In the genomic region with DNA sequence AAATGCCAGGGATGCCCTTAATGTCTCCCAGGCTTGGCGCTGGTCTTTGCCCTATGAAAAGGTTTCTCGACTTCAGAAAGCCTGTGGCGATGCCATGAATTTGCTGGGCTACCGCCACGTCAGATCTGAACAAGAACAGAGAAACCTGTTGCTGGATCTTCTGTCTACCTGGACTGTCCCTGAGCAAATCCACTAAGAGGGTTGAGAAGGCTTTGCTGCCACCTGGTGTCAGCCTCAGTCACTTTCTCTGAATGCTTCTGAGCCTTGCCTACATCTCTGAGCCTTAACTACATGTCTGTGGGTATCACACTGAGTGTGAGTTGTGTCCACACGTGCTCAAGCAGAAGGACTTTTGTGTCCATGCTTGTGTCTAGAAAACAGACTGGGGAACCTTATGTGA, we compare ENCODE assay signal across 8 cellular contexts. TPM values are rescaled to one million over a fixed set of nuclear protein-coding genes. Genes with fewer than 3 reads are reported as not detected.
DNase-seq lines count a peak whose midpoint lies in the region; ATAC-seq and TF ChIP-seq lines count a peak whose summit lies in the region.

No MANE protein-coding gene starts in this region.

- H3K9me3 ChIP-seq in SU-DHL-6 (ENCODE audit: insufficient read depth, low read length) (no peaks in the 10 kb centered on the region), colonic mucosa (no peaks in the 10 kb centered on the region)

- DNase-seq in Jurkat, Clone E6-1 (ENCODE audit: low read depth, low spot score): peak; percentile 33
- DNase-seq in colonic mucosa: peak; percentile 44
- DNase-seq in myocyte (ENCODE audit: low read depth): peak; percentile 45

- no peak overlapping the region for H3K4me2 ChIP-seq in SU-DHL-6 (ENCODE audit: low read depth, low read length, poor library complexity, severe bottlenecking)

- H3K9me2 ChIP-seq in SU-DHL-6 (replicated peaks; ENCODE audit: insufficient read depth, low read length): no peaks in the 10 kb centered on the region

- peak; percentile 71 for TF ChIP-seq CTCF in C4-2B (conservative IDR thresholded peaks at IDR 0.05)
- TF ChIP-seq CTCF in SU-DHL-6 (IDR thresholded peaks at IDR 0.05; ENCODE audit: insufficient read depth, low read length, poor library complexity, severe bottlenecking): peak; percentile 32
- TF ChIP-seq CTCF in colonic mucosa (IDR thresholded peaks at IDR 0.05): peak; percentile 53

- intact Hi-C loops in colonic mucosa (cut with DNase I): no loop called here

- H3K9ac ChIP-seq in SU-DHL-6 (ENCODE audit: low read length) (no peak overlapping the region), colonic mucosa (ENCODE audit: low read depth in 2 of 2, low read length in 2 of 2) (no peak overlapping the region)

- H4K20me1 ChIP-seq in SU-DHL-6 (ENCODE audit: low read depth, low read length): no peaks in the 10 kb centered on the region

- H3K4me3 ChIP-seq in Jurkat, Clone E6-1 (ENCODE audit: low read length): no peak overlapping the region
- no peak overlapping the region for H3K4me3 ChIP-seq in SU-DHL-6 (ENCODE audit: insufficient read depth, low read length, poor library complexity, severe bottlenecking)
- no peak overlapping the region for H3K4me3 ChIP-seq in colonic mucosa

- no peaks in the 10 kb centered on the region for H3K79me2 ChIP-seq in SU-DHL-6 (ENCODE audit: insufficient read depth, low read length)

- no peak overlapping the region for H2AFZ ChIP-seq in SU-DHL-6 (ENCODE audit: low read depth, low read length, severe bottlenecking)

- H3K4me1 ChIP-seq in colonic mucosa: no peaks in the 10 kb centered on the region

- H3K36me3 ChIP-seq in SU-DHL-6 (ENCODE audit: low read length) (no peaks in the 10 kb centered on the region), colonic mucosa (no peaks in the 10 kb centered on the region)

- ATAC-seq in GM18867 (IDR thresholded peaks at IDR 0.05; ENCODE audit: unreplicated experiment) (peak; percentile 79), GM21737 (IDR thresholded peaks at IDR 0.05; ENCODE audit: unreplicated experiment) (no peak), HG03139 (IDR thresholded peaks at IDR 0.05; ENCODE audit: unreplicated experiment) (no peak)

- H3F3A ChIP-seq in SU-DHL-6 (ENCODE audit: insufficient read depth): no peaks in the 10 kb centered on the region

- no peak overlapping the region for H3K27ac ChIP-seq in C4-2B
- no peak overlapping the region for H3K27ac ChIP-seq in SU-DHL-6 (ENCODE audit: low read depth, low read length)
- no peak overlapping the region for H3K27ac ChIP-seq in colonic mucosa

- H3K27me3 ChIP-seq in SU-DHL-6 (ENCODE audit: low read length): no peaks in the 10 kb centered on the region
- H3K27me3 ChIP-seq in colonic mucosa: no peaks in the 10 kb centered on the region

RNA-seq across cellular contexts. Expression of gene CHST4, which starts 11.4 kb away (rescaled TPM):
- polyA plus RNA-seq in Jurkat, Clone E6-1 (2012; ENCODE audit: insufficient read depth, insufficient read length): not detected
- total RNA-seq in colonic mucosa (under 1 TPM in 1 of 2 donors, not detected in 1; 0.44 TPM), myocyte (not detected in 2 replicates)
- 0.05 TPM for polyA plus RNA-seq in myocyte (2012)

RNA-seq across cellular contexts. Expression of gene TAT, which starts 39.2 kb away (rescaled TPM):
- polyA plus RNA-seq in Jurkat, Clone E6-1 (2012; ENCODE audit: insufficient read depth, insufficient read length): not detected
- total RNA-seq in colonic mucosa (1 to 10 TPM in 1 of 2 donors, under 1 TPM in 1; 0.64 to 2.2 TPM), myocyte (not detected in 2 replicates)
- not detected for polyA plus RNA-seq in myocyte (2012)

RNA-seq across cellular contexts. Expression of gene ZNF19, which starts 48.5 kb away (rescaled TPM):
- polyA plus RNA-seq in Jurkat, Clone E6-1 (2012; ENCODE audit: insufficient read depth, insufficient read length): 2.8 TPM
- total RNA-seq in colonic mucosa (1 to 10 TPM; 3.5 to 4.1 TPM), myocyte (2.2 and 3.8 TPM in 2 replicates)
- 2.2 TPM for polyA plus RNA-seq in myocyte (2012)
